In the genomic region with DNA sequence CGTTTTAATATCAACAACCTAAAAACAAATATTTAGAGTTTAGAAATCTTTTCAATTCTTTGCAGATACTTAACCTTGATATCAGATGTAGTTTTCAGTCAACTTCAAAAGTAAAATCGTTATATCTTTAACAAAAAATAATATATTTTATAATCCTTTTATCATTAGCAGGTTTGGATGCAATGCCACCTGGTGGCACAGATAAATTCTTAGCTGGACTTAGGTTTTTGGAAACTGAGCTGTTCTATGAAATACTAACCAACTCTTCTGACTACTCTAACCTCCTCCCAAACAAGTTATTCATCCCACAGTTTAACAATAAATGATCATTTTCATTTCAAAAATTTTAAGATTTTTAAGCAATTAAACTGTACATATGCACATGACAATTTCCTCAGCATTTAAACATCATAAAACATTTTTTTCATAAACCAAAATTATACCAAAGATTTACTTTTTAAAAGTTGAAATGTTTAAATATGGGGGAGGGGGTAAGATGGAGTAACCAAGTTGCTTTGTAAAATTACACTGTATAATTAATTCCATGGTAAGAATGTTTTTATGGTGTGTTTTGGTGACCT, we compare ENCODE assay signal across 9 cellular contexts. TPM values are rescaled to one million over a fixed set of nuclear protein-coding genes. Genes with fewer than 3 reads are reported as not detected.
DNase-seq lines count a peak whose midpoint lies in the region; FAIRE-seq and TF ChIP-seq lines count a peak whose summit lies in the region.
"Had no signal": no experiment of that assay in that cellular context is flagged by ENCODE, and none has a peak within 500 bp of the region (broad histone marks: within the 10 kb centered on the region; RNA-seq: fewer than 3 reads in every experiment).

No MANE protein-coding gene starts in this region.

- H3K4me3 ChIP-seq in AG09309 (ENCODE audit: control insufficient read depth, low read depth, low read length) (no peak overlapping the region), HEK293 (ENCODE audit: low read depth, low read length) (no peak overlapping the region), SU-DHL-6 (ENCODE audit: insufficient read depth, low read length, poor library complexity, severe bottlenecking) (no peak overlapping the region), kidney (ENCODE audit: low read length in 2 of 2) (peak overlapping the region in 1 of 2 donors; percentile 2)

- no peaks in the 10 kb centered on the region for H3K36me3 ChIP-seq in HEK293 (ENCODE audit: control insufficient read depth in 2 of 2, insufficient read depth in 1 of 2, low read length in 2 of 2)
- H3K36me3 ChIP-seq in SU-DHL-6 (ENCODE audit: low read length): no peaks in the 10 kb centered on the region
- H3K36me3 ChIP-seq in kidney (ENCODE audit: control insufficient read depth in 1 of 2, insufficient read depth in 2 of 2, low read length in 2 of 2): no peaks in the 10 kb centered on the region

- H3K9me2 ChIP-seq in SU-DHL-6 (replicated peaks; ENCODE audit: insufficient read depth, low read length): no peaks in the 10 kb centered on the region

- no peak overlapping the region for H2AFZ ChIP-seq in SU-DHL-6 (ENCODE audit: low read depth, low read length, severe bottlenecking)

- H3K9ac ChIP-seq in SU-DHL-6 (ENCODE audit: low read length) (no peak overlapping the region), kidney (ENCODE audit: low read length in 2 of 2) (no peak overlapping the region)

- FAIRE-seq in kidney (lab: Jason Lieb, UNC): peak; percentile 98

- no peaks in the 10 kb centered on the region for H3K9me3 ChIP-seq in HEK293 (ENCODE audit: control insufficient read depth, insufficient read depth, low read depth, low read length)
- H3K9me3 ChIP-seq in SU-DHL-6 (ENCODE audit: insufficient read depth, low read length): no peaks in the 10 kb centered on the region
- H3K9me3 ChIP-seq in kidney (ENCODE audit: control insufficient read depth in 1 of 2, low read length in 2 of 2): no peaks in the 10 kb centered on the region

- no peaks in the 10 kb centered on the region for H4K20me1 ChIP-seq in SU-DHL-6 (ENCODE audit: low read depth, low read length)

- H3F3A ChIP-seq in SU-DHL-6 (ENCODE audit: insufficient read depth): no peaks in the 10 kb centered on the region

- intact Hi-C loops in kidney (cut with DNase I): no loop called here

- H3K27me3 ChIP-seq in SU-DHL-6 (ENCODE audit: low read length): no peaks in the 10 kb centered on the region

- CTCF ChIA-PET in HEK293 (lab: Yijun Ruan, JAX): interaction anchor here (0.6 to 3.5 kb wide), 14 partner anchors 20 to 410 kb away, joined by 3 to 18 read pairs (median 4); no protein-coding TSS in a partner anchor

- peaks cover 48% of the 10 kb centered on the region for H3K4me1 ChIP-seq in HEK293 (ENCODE audit: control insufficient read depth, insufficient read depth, low read length)
- H3K4me1 ChIP-seq in kidney (ENCODE audit: control insufficient read depth in 1 of 2, insufficient read depth in 1 of 2, low read depth in 1 of 2, low read length in 2 of 2): no peaks in the 10 kb centered on the region

- no peaks in the 10 kb centered on the region for H3K79me2 ChIP-seq in SU-DHL-6 (ENCODE audit: insufficient read depth, low read length)

- TF ChIP-seq CTCF in AG09309 (IDR thresholded peaks at IDR 0.05; ENCODE audit: control insufficient read depth, insufficient read depth, low read depth, low read length, missing control alignments) (peak; percentile 55), HEK293 (tag by site-specific recombination; IDR thresholded peaks at IDR 0.05) (no peak), SU-DHL-6 (IDR thresholded peaks at IDR 0.05; ENCODE audit: insufficient read depth, low read length, poor library complexity, severe bottlenecking) (peak; percentile 42), kidney (IDR thresholded peaks at IDR 0.05; ENCODE audit: borderline replicate concordance, extremely low read depth, insufficient read depth) (peak; percentile 33)

- peak overlapping the region; percentile 85 for H3K27ac ChIP-seq in HEK293 (ENCODE audit: extremely low read depth, low read depth, low read length)
- H3K27ac ChIP-seq in SU-DHL-6 (ENCODE audit: low read depth, low read length): no peak overlapping the region
- peak overlapping the region in 1 of 2 donors; percentile 13 for H3K27ac ChIP-seq in kidney (ENCODE audit: low read depth in 2 of 2, low read length in 2 of 2)

- DNase-seq in AG09309 (ENCODE audit: low read depth) (peak; percentile 37), kidney (no peak), SHP77 treated with DMSO at 0.1 percent for 48 hours (lab: John Stamatoyannopoulos, UW) (no peak), NCI-H187 (lab: John Stamatoyannopoulos, UW) (no peak), midbrain (lab: John Stamatoyannopoulos, UW) (no peak)
- no peak for DNase-seq in activated CD8-positive, alpha-beta memory T cell treated with anti-CD3 and anti-CD28 coated beads, Interleukin-2, amount 50 U/mL, for 4 hours
- DNase-seq: nucleus accumbens had no signal

- POLR2A ChIA-PET in HEK293 (lab: Yijun Ruan, JAX): interaction anchor here (0.9 to 1.7 kb wide), 9 partner anchors 57 to 436 kb away, joined by 3 to 8 read pairs (median 5); partner anchors contain the start of genes HIBADH and HOXA11

- H3K4me2 ChIP-seq in SU-DHL-6 (ENCODE audit: low read depth, low read length, poor library complexity, severe bottlenecking): no peak overlapping the region

TF ChIP-seq in HEK293, 187 proteins besides CTCF, POLR2A, EP300 and RAD21:
- 0 out of 2 replicates have a peak, but pooled peaks have one; percentile 11 for TF ChIP-seq ZNF660 (tag by site-specific recombination; IDR thresholded peaks at IDR 0.05)
- peak; percentile 62; the same call in 1 of the 2 replicates for TF ChIP-seq ZNF341 (tag by site-specific recombination; IDR thresholded peaks at IDR 0.05; ENCODE audit: low read depth)
- no peak for TF ChIP-seq ZBTB1 (tag by site-specific recombination; IDR thresholded peaks at IDR 0.05)

RNA-seq across cellular contexts. Expression of gene HIBADH, which starts 56.9 kb away (rescaled TPM):
- total RNA-seq in kidney: 42.6 TPM
- polyA plus RNA-seq in kidney (ENCODE audit: insufficient read depth, low read depth, low replicate concordance): 160 TPM
